11 cellular contexts compared by ENCODE assay signal in the genomic region with DNA sequence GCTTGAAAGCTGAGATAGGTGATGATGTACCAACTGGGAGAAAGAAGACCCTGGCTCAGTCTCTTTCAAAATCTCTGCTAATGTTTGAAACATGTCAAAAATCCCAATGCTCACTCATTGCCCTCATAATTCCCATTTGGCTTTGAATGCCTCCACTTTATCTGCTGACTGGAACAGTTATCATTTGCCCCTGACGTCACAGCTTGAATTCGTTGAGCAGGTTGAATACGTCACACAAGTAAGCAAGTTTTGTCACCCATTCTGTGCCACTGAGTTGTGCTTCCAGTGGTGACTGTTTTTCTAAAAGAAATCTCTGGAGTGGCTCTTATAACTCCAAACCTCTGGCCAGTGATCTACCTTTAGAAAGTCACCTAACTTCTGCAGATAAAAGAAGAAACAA.
"Had no signal": no experiment of that assay in that cellular context is flagged by ENCODE, and none has a peak within 500 bp of the region (broad histone marks: within the 10 kb centered on the region; RNA-seq: fewer than 3 reads in every experiment).

No MANE protein-coding gene starts in this region.

- H3K4me2 ChIP-seq: GM23338 had no signal

- H2AFZ ChIP-seq: GM23248, GM23338 had no signal

- FAIRE-seq: H1, H54 had no signal

- H3K4me3 ChIP-seq: GM23248, GM23338, HAP-1 had no signal

- H3K4me1 ChIP-seq: HAP-1 had no signal

- H3K9me3 ChIP-seq: HAP-1 had no signal

- H3K9ac ChIP-seq: GM23248 had no signal

- H3K36me3 ChIP-seq: HAP-1 had no signal

- DNase-seq: GM23248, GOT3, H7, H9, HCEC 1CT, HFFc6 had no signal

- H3K27ac ChIP-seq: GM23248 had no signal

- ATAC-seq: GM23338, HCT116 had no signal
